20 cellular contexts compared by ENCODE assay signal in the genomic region with DNA sequence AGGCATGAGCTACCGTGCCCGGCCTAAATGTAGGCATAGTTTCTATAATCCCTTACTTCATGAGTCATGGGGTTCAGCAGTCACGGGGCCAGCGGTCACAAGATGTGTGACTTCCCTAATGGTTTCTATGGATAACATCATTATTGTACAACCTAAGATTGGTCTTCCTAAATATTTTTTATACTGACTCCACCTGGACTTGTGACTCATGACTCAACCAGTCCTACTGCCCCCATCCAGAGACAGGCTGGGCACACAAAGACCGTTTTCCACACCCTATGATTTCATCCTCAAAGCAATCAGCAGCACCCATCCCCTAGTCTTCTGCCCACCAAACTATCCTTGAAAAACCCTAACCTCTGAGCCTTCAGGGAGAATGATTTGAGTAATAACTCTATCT. TPM values are rescaled to one million over a fixed set of nuclear protein-coding genes. Genes with fewer than 3 reads are reported as not detected.
A peak's percentile ranks its signal among the peaks of the same experiment; 100 is the strongest.
DNase-seq lines count a peak whose midpoint lies in the region; ATAC-seq and TF ChIP-seq lines count a peak whose summit lies in the region.
"Had no signal": no experiment of that assay in that cellular context is flagged by ENCODE, and none has a peak within 500 bp of the region (broad histone marks: within the 10 kb centered on the region; RNA-seq: fewer than 3 reads in every experiment).

No MANE protein-coding gene starts in this region.

- H4K91ac ChIP-seq in neuronal stem cell (ENCODE audit: low read depth, low read length, poor library complexity), result no peak overlapping the region

- no peak for TF ChIP-seq CTCF in mammary epithelial cell (conservative IDR thresholded peaks at IDR 0.05 in 1 of 2, IDR thresholded peaks at IDR 0.05 in 1 of 2; ENCODE audit: extremely low read depth in 1 of 2, insufficient read depth in 1 of 2, low read depth in 1 of 2, low read length in 2 of 2)

- H2AK5ac ChIP-seq in neuronal stem cell (ENCODE audit: low read depth, low read length), result no peak overlapping the region

- H3K9ac ChIP-seq in mammary epithelial cell (ENCODE audit: insufficient read depth, low read length) (peak overlapping the region; percentile 42), neuronal stem cell (ENCODE audit: low read depth, low read length, poor library complexity) (no peak overlapping the region)

- BruUV-seq in mammary epithelial cell (replicated peaks; lab: Mats Ljungman, UMichigan), result no TSS peak

- WGBS in mammary epithelial cell (ENCODE audit: low coverage, missing lambda C conversion rate), result 24% methylated on average over 5 of the region's 5 CpGs
- no CpG with 5 or more reads among the region's 5 CpGs for WGBS in neuronal stem cell (ENCODE audit: extremely low coverage in 2 of 2, insufficient read length in 2 of 2, insufficient replicate concordance in 1 of 2), 2 donors

- H2BK5ac ChIP-seq in neuronal stem cell (ENCODE audit: low read length), result no peak overlapping the region

- H3K27me3 ChIP-seq in mammary epithelial cell (ENCODE audit: insufficient read depth, low read length) (no peaks in the 10 kb centered on the region), neuronal stem cell (ENCODE audit: control insufficient read depth in 3 of 3, insufficient read depth in 3 of 3, low read depth in 1 of 3, low read length in 3 of 3) (no peaks in the 10 kb centered on the region)
- H3K27me3 ChIP-seq: vagina had no signal

- no peaks in the 10 kb centered on the region for H3K27me3 Mint-ChIP-seq in activated T-cell treated with anti-CD3 and anti-CD28 coated beads, Interleukin-2, amount 50 U/mL, for 24 hours
- H3K27me3 Mint-ChIP-seq: activated B cell treated with CpG ODN at 0.5 μM for 24 hours; dendritic cell treated with granulocyte-macrophage colony-stimulating factor and Interleukin-4, amounts not matched to agents 40 ng/mL and 50 ng/mL, for 4 days; stimulated activated naive CD8-positive, alpha-beta T cell treated with anti-CD3 and anti-CD28 coated beads, Interleukin-15, amount 100 ng/mL, for 72 hours had no signal

- no peak overlapping the region for H3K18ac ChIP-seq in neuronal stem cell (ENCODE audit: low read length)

- no peak overlapping the region for H3K14ac ChIP-seq in neuronal stem cell (ENCODE audit: low read length)

- ATAC-seq in HG03095 (IDR thresholded peaks at IDR 0.05; ENCODE audit: unreplicated experiment) (no peak), GM18909 (IDR thresholded peaks at IDR 0.05; ENCODE audit: poor library complexity, unreplicated experiment) (no peak)
- ATAC-seq: left lobe of liver; psoas muscle; stimulated activated naive CD8-positive, alpha-beta T cell treated with anti-CD3 and anti-CD28 coated beads, Interleukin-15, amount 100 ng/mL, for 72 hours had no signal

- no peak overlapping the region for H3K4ac ChIP-seq in neuronal stem cell (ENCODE audit: low read length)

- dilution Hi-C loops in mammary epithelial cell (cut with HindIII; ENCODE audit: low sequenced_read_pairs), result no loop called here

- H3K27ac Mint-ChIP-seq in activated T-cell treated with anti-CD3 and anti-CD28 coated beads, Interleukin-2, amount 50 U/mL, for 24 hours, result no peak overlapping the region
- H3K27ac Mint-ChIP-seq: activated B cell treated with CpG ODN at 0.5 μM for 24 hours; dendritic cell treated with granulocyte-macrophage colony-stimulating factor and Interleukin-4, amounts not matched to agents 40 ng/mL and 50 ng/mL, for 4 days; stimulated activated naive CD8-positive, alpha-beta T cell treated with anti-CD3 and anti-CD28 coated beads, Interleukin-15, amount 100 ng/mL, for 72 hours had no signal

- peaks cover 20% of the 10 kb centered on the region for H3K4me1 Mint-ChIP-seq in activated T-cell treated with anti-CD3 and anti-CD28 coated beads, Interleukin-2, amount 50 U/mL, for 24 hours (ENCODE audit: low read depth)

- peak; percentile 19 for DNase-seq in Daoy (ENCODE audit: low read depth)
- peak; percentile 85 for DNase-seq in LoVo (ENCODE audit: low spot score)
- peak; percentile 99 for DNase-seq in mammary epithelial cell
- DNase-seq in lung microvascular endothelial cell (ENCODE audit: low read depth in 2 of 2), result peak; percentile 7 to 17
- no peak for DNase-seq in activated T-cell treated with anti-CD3 and anti-CD28 coated beads, Interleukin-2, amount 50 U/mL, for 24 hours
- DNase-seq in neuronal stem cell (ENCODE audit: low spot score), result no peak
- DNase-seq: activated B cell treated with CpG ODN at 0.5 μM for 24 hours; activated effector memory CD4-positive, alpha-beta T cell treated with Interleukin-2 at 50 U/mL for 16 hours; DMS 273 treated with DMSO at 0.1 percent for 48 hours; hippocampal formation; MM.1S; NCI-H2029; NCI-H524 treated with DMSO at 0.1 percent for 48 hours; psoas muscle; stimulated activated naive CD8-positive, alpha-beta T cell treated with anti-CD3 and anti-CD28 coated beads, Interleukin-15, amount 100 ng/mL, for 72 hours had no signal

- no peak overlapping the region for H3K4me3 Mint-ChIP-seq in activated T-cell treated with anti-CD3 and anti-CD28 coated beads, Interleukin-2, amount 50 U/mL, for 24 hours
- H3K4me3 Mint-ChIP-seq: activated B cell treated with CpG ODN at 0.5 μM for 24 hours; dendritic cell treated with granulocyte-macrophage colony-stimulating factor and Interleukin-4, amounts not matched to agents 40 ng/mL and 50 ng/mL, for 4 days; stimulated activated naive CD8-positive, alpha-beta T cell treated with anti-CD3 and anti-CD28 coated beads, Interleukin-15, amount 100 ng/mL, for 72 hours had no signal

- H3K36me3 ChIP-seq in mammary epithelial cell (ENCODE audit: insufficient read depth, low read length), result no peaks in the 10 kb centered on the region
- H3K36me3 ChIP-seq in neuronal stem cell (replicated peaks in 1 of 2; ENCODE audit: control insufficient read depth in 2 of 2, insufficient read depth in 2 of 2, low read length in 2 of 2), result no peaks in the 10 kb centered on the region
- H3K36me3 ChIP-seq: vagina had no signal

- H3K4me2 ChIP-seq in mammary epithelial cell (ENCODE audit: insufficient read depth, low read depth, low read length) (peak overlapping the region; percentile 6), neuronal stem cell (ENCODE audit: insufficient read depth, low read length, poor library complexity, severe bottlenecking) (no peak overlapping the region)

- H4K20me1 ChIP-seq in mammary epithelial cell (ENCODE audit: insufficient read depth, low read length), result no peaks in the 10 kb centered on the region

- peaks cover 40% of the 10 kb centered on the region for H3K36me3 Mint-ChIP-seq in activated T-cell treated with anti-CD3 and anti-CD28 coated beads, Interleukin-2, amount 50 U/mL, for 24 hours (ENCODE audit: low read depth)

- H3K27ac ChIP-seq in mammary epithelial cell (ENCODE audit: insufficient read depth, low read depth, low read length) (peak overlapping the region; percentile 98), neuronal stem cell (replicated peaks; ENCODE audit: low read length) (no peak overlapping the region)
- H3K27ac ChIP-seq: psoas muscle, vagina had no signal

- H3K79me2 ChIP-seq in mammary epithelial cell (ENCODE audit: insufficient read depth, low read length), result peaks cover 98% of the 10 kb centered on the region

- no peak overlapping the region for H2BK120ac ChIP-seq in neuronal stem cell (ENCODE audit: low read depth, low read length)

- CTCF ChIA-PET in mammary epithelial cell (lab: Charles Lee; ENCODE audit: low non-redundant PET), result no interaction called here

- H2BK15ac ChIP-seq in neuronal stem cell (ENCODE audit: low read length), result no peak overlapping the region

- no peak overlapping the region for H2AFZ ChIP-seq in mammary epithelial cell (ENCODE audit: low read depth, low read length)
- H2AFZ ChIP-seq in neuronal stem cell (ENCODE audit: low read length), result no peak overlapping the region

- intact Hi-C loops in mammary epithelial cell (cut with micrococcal nuclease), result loop anchor here (1.0 to 10.0 kb wide), 3 partner anchors 16 to 1264 kb away; partner anchors contain the start of genes FAM210A and RNMT

- H3K79me1 ChIP-seq in neuronal stem cell (ENCODE audit: low read depth, low read length), result no peaks in the 10 kb centered on the region

- H4K8ac ChIP-seq in neuronal stem cell (ENCODE audit: low read depth, low read length), result no peak overlapping the region

- H3K4me1 ChIP-seq in mammary epithelial cell (ENCODE audit: insufficient read depth, low read length) (peaks cover 20% of the 10 kb centered on the region), neuronal stem cell (ENCODE audit: control insufficient read depth in 2 of 2, insufficient read depth in 1 of 2, low read depth in 1 of 2, low read length in 2 of 2) (no peaks in the 10 kb centered on the region)
- H3K4me1 ChIP-seq: vagina had no signal

- in situ Hi-C loops in mammary epithelial cell (cut with MboI; ENCODE audit: low sequenced_read_pairs in 2 of 2), result no loop called here

- H3K9me3 Mint-ChIP-seq in activated T-cell treated with anti-CD3 and anti-CD28 coated beads, Interleukin-2, amount 50 U/mL, for 24 hours, result peaks cover 15% of the 10 kb centered on the region
- H3K9me3 Mint-ChIP-seq: activated B cell treated with CpG ODN at 0.5 μM for 24 hours had no signal

- no peak overlapping the region for H2BK12ac ChIP-seq in neuronal stem cell (ENCODE audit: low read length)

- H3K4me3 ChIP-seq in mammary epithelial cell (replicated peaks in 1 of 3; ENCODE audit: insufficient read depth in 1 of 3, low read depth in 2 of 3, low read length in 3 of 3) (no peak overlapping the region), neuronal stem cell (ENCODE audit: low read length in 2 of 2) (no peak overlapping the region)
- H3K4me3 ChIP-seq: psoas muscle, vagina had no signal

- H3K23ac ChIP-seq in neuronal stem cell (ENCODE audit: low read depth, low read length, poor library complexity), result no peak overlapping the region

- no peaks in the 10 kb centered on the region for H3K9me3 ChIP-seq in mammary epithelial cell (replicated peaks; ENCODE audit: insufficient read depth, low read length)
- H3K9me3 ChIP-seq in neuronal stem cell (replicated peaks in 1 of 2; ENCODE audit: control insufficient read depth in 2 of 2, insufficient read depth in 1 of 2, low read depth in 1 of 2, low read length in 2 of 2), result no peaks in the 10 kb centered on the region
- H3K9me3 ChIP-seq: psoas muscle, vagina had no signal

RNA-seq across cellular contexts. Expression of gene FAM210A, which starts 15.9 kb away (rescaled TPM):
- total RNA-seq in Daoy (2014; rRNA removed; shearing (Covaris generic)), result 14.5 and 15.7 TPM in 2 replicates
- total RNA-seq in mammary epithelial cell (10 to 100 TPM; 37.8 to 40.2 TPM), lung microvascular endothelial cell (8.5 and 16.3 TPM in 2 replicates)
- 28.5 TPM for polyA plus RNA-seq in mammary epithelial cell
- polyA minus RNA-seq in mammary epithelial cell, result 35.6 TPM
- 7.0 TPM for polyA plus RNA-seq in neuronal stem cell (2013, experiment 1 of 2)
- polyA plus RNA-seq in neuronal stem cell (2013, experiment 2 of 2), result 7.2 TPM

RNA-seq across cellular contexts. Expression of gene RNMT, which starts 16.0 kb away (rescaled TPM):
- 25.1 and 32.7 TPM in 2 replicates for total RNA-seq in Daoy (2014; rRNA removed; shearing (Covaris generic))
- total RNA-seq in mammary epithelial cell, result 10 to 100 TPM; 32.8 to 37.6 TPM
- polyA plus RNA-seq in mammary epithelial cell, result 13.2 TPM
- polyA minus RNA-seq in mammary epithelial cell, result 6.7 TPM
- total RNA-seq in lung microvascular endothelial cell, result 12.6 and 16.7 TPM in 2 replicates
- 42.4 TPM for polyA plus RNA-seq in neuronal stem cell (2013, experiment 1 of 2)
- polyA plus RNA-seq in neuronal stem cell (2013, experiment 2 of 2), result 43.5 TPM

Comparison
In these comparisons a context has a peak if more than half of its experiments do, and no peak if none do; other contexts are left out.
1. DNase-seq: peak in Daoy (single experiment), LoVo (single experiment), mammary epithelial cell (single experiment) and lung microvascular endothelial cell (2 of 2); none in activated T-cell treated with anti-CD3 and anti-CD28 coated beads, Interleukin-2, amount 50 U/mL, for 24 hours (single experiment) and neuronal stem cell (single experiment).